Comparison of ENCODE assay signal across 22 cellular contexts in the genomic region with DNA sequence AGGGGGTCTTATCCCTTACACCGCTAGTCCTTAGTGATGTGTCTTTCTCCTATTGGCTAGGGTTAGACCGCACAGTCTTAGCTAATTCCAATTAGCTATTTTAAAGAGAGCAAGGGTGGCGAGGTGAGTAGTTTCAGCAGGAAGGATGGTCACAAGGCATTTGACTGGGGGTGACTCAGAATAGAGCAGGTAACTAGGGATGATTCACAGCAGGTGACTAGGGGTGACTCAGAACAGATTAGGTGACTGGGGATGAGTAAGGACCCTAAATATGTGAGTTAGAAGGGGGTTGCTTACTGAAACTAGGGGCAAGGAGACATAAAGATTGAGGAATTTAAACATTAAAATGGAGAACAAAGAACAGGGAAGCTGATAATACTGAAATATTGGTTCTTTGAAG.
DNase-seq lines count a peak whose midpoint lies in the region; ATAC-seq and TF ChIP-seq lines count a peak whose summit lies in the region.
"Had no signal": no experiment of that assay in that cellular context is flagged by ENCODE, and none has a peak within 500 bp of the region (broad histone marks: within the 10 kb centered on the region; RNA-seq: fewer than 3 reads in every experiment).

No MANE protein-coding gene starts in this region.

- DNase-seq in activated naive CD4-positive, alpha-beta T cell treated with anti-CD3 and anti-CD28 coated beads, Interleukin-2, amount 50 U/mL, for 72 hours (ENCODE audit: low spot score in 2 of 2): no peak
- no peak for DNase-seq in activated naive CD4-positive, alpha-beta T cell treated with anti-CD3 and anti-CD28 coated beads, Interleukin-2, amount 10 ng/mL, durations not matched to agents 7 days and 5 days
- peak; percentile 7 to 65 for DNase-seq in PC-9
- no peak for DNase-seq in endothelial cell (ENCODE audit: low spot score)
- DNase-seq in stimulated activated CD4-positive, alpha-beta T cell treated with anti-CD3 and anti-CD28 coated beads, Interleukin-2, amount 100 ng/mL, for 48 hours: no peak
- DNase-seq in activated T-helper 2 cell treated with anti-CD3 and anti-CD28 coated beads, Interferon-gamma antibody, Interleukin-2, Interleukin-4, amounts not matched to agents 10 μg/mL and 5 μg/mL and 100 μg/mL, durations not matched to agents 14 hours and 24 hours and 36 hours (ENCODE audit: low spot score): no peak
- DNase-seq in DMS 273 (lab: John Stamatoyannopoulos, UW; ENCODE audit: unreplicated experiment): no peak
- DNase-seq: BE2C; CD4-positive, CD25-positive, alpha-beta regulatory T cell; COR-L47; DMS79; H9; NCI-H1417; NCI-H187; NCI-H2107; NCI-H2227 treated with DMSO at 0.1 percent for 48 hours; NCI-H510A treated with DMSO at 0.1 percent for 48 hours; NCI-H82; OCI-M1; SJCRH30 had no signal

- no peak for TF ChIP-seq CTCF in PC-9 (conservative IDR thresholded peaks at IDR 0.05)
- TF ChIP-seq CTCF in endothelial cell (IDR thresholded peaks at IDR 0.05; ENCODE audit: unreplicated experiment): no peak

- no peaks in the 10 kb centered on the region for H3K79me2 ChIP-seq in PC-9 (ENCODE audit: low read depth)

- no peak overlapping the region for H3K4me3 Mint-ChIP-seq in activated naive CD4-positive, alpha-beta T cell treated with anti-CD3 and anti-CD28 coated beads, Interleukin-2, amount 10 ng/mL, durations not matched to agents 7 days and 5 days
- H3K4me3 Mint-ChIP-seq in endothelial cell (ENCODE audit: unreplicated experiment): peak overlapping the region; percentile 74
- H3K4me3 Mint-ChIP-seq in activated T-helper 2 cell treated with anti-CD3 and anti-CD28 coated beads, Interferon-gamma antibody, Interleukin-2, Interleukin-4, amounts not matched to agents 10 μg/mL and 5 μg/mL and 100 μg/mL, durations not matched to agents 14 hours and 24 hours and 36 hours (ENCODE audit: low read depth): no peak overlapping the region
- H3K4me3 Mint-ChIP-seq: H9 had no signal

- POLR2A ChIA-PET in PC-9 (lab: Charles Lee; ENCODE audit: unreplicated experiment): no interaction called here

- H3K9me3 ChIP-seq in PC-9 (ENCODE audit: insufficient read depth, low read depth): peaks cover 11% of the 10 kb centered on the region
- H3K9me3 ChIP-seq: BE2C, SJCRH30 had no signal

- no peaks in the 10 kb centered on the region for H3K9me2 ChIP-seq in PC-9 (ENCODE audit: insufficient read depth)

- no peak overlapping the region for H3K27ac Mint-ChIP-seq in activated naive CD4-positive, alpha-beta T cell treated with anti-CD3 and anti-CD28 coated beads, Interleukin-2, amount 50 U/mL, for 72 hours
- H3K27ac Mint-ChIP-seq in activated naive CD4-positive, alpha-beta T cell treated with anti-CD3 and anti-CD28 coated beads, Interleukin-2, amount 10 ng/mL, durations not matched to agents 7 days and 5 days: no peak overlapping the region
- H3K27ac Mint-ChIP-seq in endothelial cell (ENCODE audit: unreplicated experiment): no peak overlapping the region
- H3K27ac Mint-ChIP-seq in activated T-helper 2 cell treated with anti-CD3 and anti-CD28 coated beads, Interferon-gamma antibody, Interleukin-2, Interleukin-4, amounts not matched to agents 10 μg/mL and 5 μg/mL and 100 μg/mL, durations not matched to agents 14 hours and 24 hours and 36 hours: no peak overlapping the region
- H3K27ac Mint-ChIP-seq: CD4-positive, CD25-positive, alpha-beta regulatory T cell; H9 had no signal

- H2AFZ ChIP-seq in PC-9: peak overlapping the region; percentile 41; the same call in 1 of the 2 replicates

- no peaks in the 10 kb centered on the region for H3K27me3 ChIP-seq in PC-9 (ENCODE audit: insufficient read depth, low read depth)
- H3K27me3 ChIP-seq: BE2C, SJCRH30 had no signal

- H3K4me3 ChIP-seq in PC-9: no peak overlapping the region
- H3K4me3 ChIP-seq: K562, SJCRH30 had no signal

- H3K36me3 ChIP-seq in PC-9 (ENCODE audit: low read depth): no peaks in the 10 kb centered on the region
- H3K36me3 ChIP-seq: BE2C, SJCRH30 had no signal

- H3K9me3 Mint-ChIP-seq in activated naive CD4-positive, alpha-beta T cell treated with anti-CD3 and anti-CD28 coated beads, Interleukin-2, amount 50 U/mL, for 72 hours: peaks cover 36 to 39% of the 10 kb centered on the region in 2 donors
- H3K9me3 Mint-ChIP-seq in activated naive CD4-positive, alpha-beta T cell treated with anti-CD3 and anti-CD28 coated beads, Interleukin-2, amount 10 ng/mL, durations not matched to agents 7 days and 5 days: peaks cover 66% of the 10 kb centered on the region
- peaks cover 46% of the 10 kb centered on the region for H3K9me3 Mint-ChIP-seq in endothelial cell (ENCODE audit: unreplicated experiment)
- H3K9me3 Mint-ChIP-seq in activated T-helper 2 cell treated with anti-CD3 and anti-CD28 coated beads, Interferon-gamma antibody, Interleukin-2, Interleukin-4, amounts not matched to agents 10 μg/mL and 5 μg/mL and 100 μg/mL, durations not matched to agents 14 hours and 24 hours and 36 hours: peaks cover 64% of the 10 kb centered on the region

- intact Hi-C loops in PC-9 (cut with micrococcal nuclease; ENCODE audit: unreplicated experiment): no loop called here
- intact Hi-C loops in activated T-helper 2 cell treated with anti-CD3 and anti-CD28 coated beads, Interferon-gamma antibody, Interleukin-2, Interleukin-4, amounts not matched to agents 10 μg/mL and 5 μg/mL and 100 μg/mL, durations not matched to agents 14 hours and 24 hours and 36 hours (cut with micrococcal nuclease): no loop called here

- H3K27ac ChIP-seq in PC-9: peak overlapping the region; percentile 26; the same call in 1 of the 2 replicates
- H3K27ac ChIP-seq: SJCRH30 had no signal

- H3K4me1 ChIP-seq in PC-9 (replicated peaks; ENCODE audit: insufficient read depth): 0 out of 2 replicates have a peak, but pooled peaks cover 9% of the 10 kb centered on the region
- H3K4me1 ChIP-seq: BE2C, SJCRH30 had no signal

- no TSS peak for BruUV-seq in PC-9 (replicated peaks; lab: Mats Ljungman, UMichigan)

- no peaks in the 10 kb centered on the region for H3K4me1 Mint-ChIP-seq in activated naive CD4-positive, alpha-beta T cell treated with anti-CD3 and anti-CD28 coated beads, Interleukin-2, amount 10 ng/mL, durations not matched to agents 7 days and 5 days
- H3K4me1 Mint-ChIP-seq in endothelial cell (ENCODE audit: unreplicated experiment): no peaks in the 10 kb centered on the region
- H3K4me1 Mint-ChIP-seq in activated T-helper 2 cell treated with anti-CD3 and anti-CD28 coated beads, Interferon-gamma antibody, Interleukin-2, Interleukin-4, amounts not matched to agents 10 μg/mL and 5 μg/mL and 100 μg/mL, durations not matched to agents 14 hours and 24 hours and 36 hours (ENCODE audit: low read depth): no peaks in the 10 kb centered on the region
- H3K4me1 Mint-ChIP-seq: CD4-positive, CD25-positive, alpha-beta regulatory T cell; H9 had no signal

- H4K20me1 ChIP-seq in PC-9 (ENCODE audit: insufficient read depth): no peaks in the 10 kb centered on the region

- ATAC-seq in activated naive CD4-positive, alpha-beta T cell treated with anti-CD3 and anti-CD28 coated beads, Interleukin-2, amount 50 U/mL, for 72 hours: peak; percentile 63 to 67
- ATAC-seq in HG02852 (IDR thresholded peaks at IDR 0.05; ENCODE audit: unreplicated experiment): no peak
- ATAC-seq: K562 had no signal

- peaks cover 43 to 51% of the 10 kb centered on the region in 2 donors for H3K36me3 Mint-ChIP-seq in activated naive CD4-positive, alpha-beta T cell treated with anti-CD3 and anti-CD28 coated beads, Interleukin-2, amount 50 U/mL, for 72 hours
- H3K36me3 Mint-ChIP-seq in activated naive CD4-positive, alpha-beta T cell treated with anti-CD3 and anti-CD28 coated beads, Interleukin-2, amount 10 ng/mL, durations not matched to agents 7 days and 5 days: no peaks in the 10 kb centered on the region
- peaks cover 30% of the 10 kb centered on the region for H3K36me3 Mint-ChIP-seq in endothelial cell (ENCODE audit: low read depth, unreplicated experiment)
- peaks cover 13% of the 10 kb centered on the region for H3K36me3 Mint-ChIP-seq in activated T-helper 2 cell treated with anti-CD3 and anti-CD28 coated beads, Interferon-gamma antibody, Interleukin-2, Interleukin-4, amounts not matched to agents 10 μg/mL and 5 μg/mL and 100 μg/mL, durations not matched to agents 14 hours and 24 hours and 36 hours (ENCODE audit: low read depth)
- H3K36me3 Mint-ChIP-seq: CD4-positive, CD25-positive, alpha-beta regulatory T cell had no signal

- H3F3A ChIP-seq in PC-9 (ENCODE audit: insufficient read depth, low read depth): peaks cover 4% of the 10 kb centered on the region; the same call in 1 of the 2 replicates

- CTCF ChIA-PET in activated naive CD4-positive, alpha-beta T cell treated with anti-CD3 and anti-CD28 coated beads, Interleukin-2, amount 10 ng/mL, durations not matched to agents 7 days and 5 days (lab: Charles Lee): no interaction called here
- CTCF ChIA-PET in PC-9 (lab: Charles Lee): no interaction called here

- H3K27me3 Mint-ChIP-seq in activated naive CD4-positive, alpha-beta T cell treated with anti-CD3 and anti-CD28 coated beads, Interleukin-2, amount 10 ng/mL, durations not matched to agents 7 days and 5 days: no peaks in the 10 kb centered on the region
- H3K27me3 Mint-ChIP-seq in endothelial cell (ENCODE audit: unreplicated experiment): peaks cover 3% of the 10 kb centered on the region
- H3K27me3 Mint-ChIP-seq in activated T-helper 2 cell treated with anti-CD3 and anti-CD28 coated beads, Interferon-gamma antibody, Interleukin-2, Interleukin-4, amounts not matched to agents 10 μg/mL and 5 μg/mL and 100 μg/mL, durations not matched to agents 14 hours and 24 hours and 36 hours (ENCODE audit: low read depth): no peaks in the 10 kb centered on the region
- H3K27me3 Mint-ChIP-seq: CD4-positive, CD25-positive, alpha-beta regulatory T cell had no signal

- 0 out of 2 replicates have a peak overlapping the region, but pooled peaks have one; percentile 20 for H3K4me2 ChIP-seq in PC-9

Comparison
In these comparisons a context has a peak if more than half of its experiments do, and no peak if none do; other contexts are left out.
1. DNase-seq: peak in PC-9 (2 of 2); none in activated naive CD4-positive, alpha-beta T cell treated with anti-CD3 and anti-CD28 coated beads, Interleukin-2, amount 50 U/mL, for 72 hours (0 of 2), activated naive CD4-positive, alpha-beta T cell treated with anti-CD3 and anti-CD28 coated beads, Interleukin-2, amount 10 ng/mL, durations not matched to agents 7 days and 5 days (single experiment), endothelial cell (single experiment), stimulated activated CD4-positive, alpha-beta T cell treated with anti-CD3 and anti-CD28 coated beads, Interleukin-2, amount 100 ng/mL, for 48 hours (0 of 2), activated T-helper 2 cell treated with anti-CD3 and anti-CD28 coated beads, Interferon-gamma antibody, Interleukin-2, Interleukin-4, amounts not matched to agents 10 μg/mL and 5 μg/mL and 100 μg/mL, durations not matched to agents 14 hours and 24 hours and 36 hours (single experiment) and DMS 273 (single experiment).